1 cellular context compared by ENCODE assay signal in genomic region chr2:28695245-28695647, GRCh38.
A peak's percentile ranks its signal among the peaks of the same experiment; 100 is the strongest.
TF ChIP-seq lines count a peak whose summit lies in the region.

No MANE protein-coding gene starts in this region.

TF ChIP-seq in K562, 482 proteins besides CTCF, POLR2A, EP300 and RAD21 (continued from another document):
- peak; percentile 92 for TF ChIP-seq PKNOX1 (IDR thresholded peaks at IDR 0.05)
